Comparison of ENCODE assay signal across 7 cellular contexts in the genomic region with DNA sequence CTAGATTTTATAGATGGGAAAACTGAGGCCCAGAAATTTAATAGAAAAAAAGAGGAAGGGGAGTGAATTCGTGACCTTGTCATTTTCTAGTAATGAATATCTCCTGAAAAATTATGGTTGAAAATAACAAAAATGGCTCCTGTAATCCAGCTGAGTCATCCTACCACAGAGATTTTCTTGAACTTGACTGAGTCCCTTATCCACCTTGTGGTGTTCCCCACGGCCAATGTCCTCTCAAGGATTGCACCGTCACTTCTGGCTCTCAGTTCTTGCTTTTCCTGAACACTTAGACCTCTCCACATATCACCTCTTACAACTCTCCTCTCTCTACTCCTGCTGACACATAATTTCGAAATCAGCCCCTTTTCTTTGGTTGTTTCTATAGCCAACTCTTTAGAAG. TPM values are rescaled to one million over a fixed set of nuclear protein-coding genes. Genes with fewer than 3 reads are reported as not detected.
DNase-seq lines count a peak whose midpoint lies in the region; ATAC-seq and TF ChIP-seq lines count a peak whose summit lies in the region.

No MANE protein-coding gene starts in this region.

- H3K4me1 ChIP-seq in KMS-11 (ENCODE audit: low read depth, poor library complexity, severe bottlenecking): peaks cover 21% of the 10 kb centered on the region

- no peak for TF ChIP-seq CTCF in KMS-11 (conservative IDR thresholded peaks at IDR 0.05; ENCODE audit: low read depth, low read length)
- TF ChIP-seq CTCF in natural killer cell (IDR thresholded peaks at IDR 0.05): no peak

- peaks cover under 1% of the 10 kb centered on the region for H3K36me3 Mint-ChIP-seq in activated naive CD8-positive, alpha-beta T cell treated with anti-CD3 and anti-CD28 coated beads, Interleukin-2, amount 10 ng/mL, durations not matched to agents 7 days and 5 days
- no peaks in the 10 kb centered on the region for H3K36me3 Mint-ChIP-seq in natural killer cell

- no peak overlapping the region for H3K27ac Mint-ChIP-seq in activated naive CD8-positive, alpha-beta T cell treated with anti-CD3 and anti-CD28 coated beads, Interleukin-2, amount 10 ng/mL, durations not matched to agents 7 days and 5 days
- H3K27ac Mint-ChIP-seq in natural killer cell: no peak overlapping the region

- no peak overlapping the region for H3K4me3 ChIP-seq in KMS-11 (IDR thresholded peaks at IDR 0.05; ENCODE audit: insufficient read depth, low read depth, low read length)

- POLR2A ChIA-PET in activated naive CD8-positive, alpha-beta T cell treated with anti-CD3 and anti-CD28 coated beads, Interleukin-2, amount 10 ng/mL, durations not matched to agents 7 days and 5 days (lab: Charles Lee): interaction anchor here (2.0 to 2.1 kb wide), 2 partner anchors 66 to 81 kb away, joined by 6 to 8 read pairs; no protein-coding TSS in a partner anchor

- peak overlapping the region; percentile 63; the same call in 1 of the 2 replicates for H3K4me2 ChIP-seq in KMS-11

- DNase-seq in EH (ENCODE audit: low read depth): peak; percentile 30
- no peak for DNase-seq in activated naive CD8-positive, alpha-beta T cell treated with anti-CD3 and anti-CD28 coated beads, Interleukin-2, amount 10 ng/mL, durations not matched to agents 7 days and 5 days
- no peak for DNase-seq in natural killer cell

- intact Hi-C loops in natural killer cell (cut with micrococcal nuclease): loop anchor here (10.0 kb wide), 1 partner anchor 174 kb away; no protein-coding TSS in a partner anchor

- peaks cover 12% of the 10 kb centered on the region; the same call in 1 of the 2 replicates for H3K79me2 ChIP-seq in KMS-11 (ENCODE audit: insufficient read depth, low read depth)

- no peaks in the 10 kb centered on the region for H3K27me3 ChIP-seq in KMS-11 (ENCODE audit: insufficient read depth, low read depth)

- no peaks in the 10 kb centered on the region for H3K36me3 ChIP-seq in KMS-11 (ENCODE audit: insufficient read depth)

- H3K4me3 Mint-ChIP-seq in activated naive CD8-positive, alpha-beta T cell treated with anti-CD3 and anti-CD28 coated beads, Interleukin-2, amount 10 ng/mL, durations not matched to agents 7 days and 5 days: peak overlapping the region; percentile 1
- peak overlapping the region; percentile 88 for H3K4me3 Mint-ChIP-seq in natural killer cell

- H2AFZ ChIP-seq in KMS-11 (ENCODE audit: low read depth): no peak overlapping the region

- no peaks in the 10 kb centered on the region for H3K27me3 Mint-ChIP-seq in activated naive CD8-positive, alpha-beta T cell treated with anti-CD3 and anti-CD28 coated beads, Interleukin-2, amount 10 ng/mL, durations not matched to agents 7 days and 5 days
- H3K27me3 Mint-ChIP-seq in natural killer cell (ENCODE audit: low read depth in 2 of 2): no peaks in the 10 kb centered on the region

- H4K20me1 ChIP-seq in KMS-11 (ENCODE audit: insufficient read depth): no peaks in the 10 kb centered on the region

- H3K9me3 Mint-ChIP-seq in activated naive CD8-positive, alpha-beta T cell treated with anti-CD3 and anti-CD28 coated beads, Interleukin-2, amount 10 ng/mL, durations not matched to agents 7 days and 5 days: no peaks in the 10 kb centered on the region
- no peaks in the 10 kb centered on the region for H3K9me3 Mint-ChIP-seq in natural killer cell

- no peak overlapping the region for H3K27ac ChIP-seq in KMS-11

- no peak overlapping the region for H3K9ac ChIP-seq in KMS-11

- H3K4me1 Mint-ChIP-seq in activated naive CD8-positive, alpha-beta T cell treated with anti-CD3 and anti-CD28 coated beads, Interleukin-2, amount 10 ng/mL, durations not matched to agents 7 days and 5 days: peaks cover 28% of the 10 kb centered on the region
- H3K4me1 Mint-ChIP-seq in natural killer cell: peaks cover 4 to 18% of the 10 kb centered on the region in 2 donors

- no peak for ATAC-seq in activated naive CD8-positive, alpha-beta T cell treated with anti-CD3 and anti-CD28 coated beads, Interleukin-2, amount 10 ng/mL, durations not matched to agents 7 days and 5 days (ENCODE audit: low read depth)
- ATAC-seq in natural killer cell: no peak
- ATAC-seq in HG02870 (IDR thresholded peaks at IDR 0.05; ENCODE audit: unreplicated experiment): no peak
- no peak for ATAC-seq in HG02763 (IDR thresholded peaks at IDR 0.05; ENCODE audit: unreplicated experiment)
- ATAC-seq in GM19035 (IDR thresholded peaks at IDR 0.05; ENCODE audit: unreplicated experiment): no peak

RNA-seq across cellular contexts. Expression of a gene that starts 1.2 kb away (rescaled TPM):
- 10 to 100 TPM; 19.4 to 20.7 TPM for total RNA-seq in activated naive CD8-positive, alpha-beta T cell treated with anti-CD3 and anti-CD28 coated beads, Interleukin-2, amount 10 ng/mL, durations not matched to agents 7 days and 5 days
- total RNA-seq in natural killer cell: 10 to 100 TPM; 15.0 to 22.8 (median 21.9) TPM
